In the genomic region with DNA sequence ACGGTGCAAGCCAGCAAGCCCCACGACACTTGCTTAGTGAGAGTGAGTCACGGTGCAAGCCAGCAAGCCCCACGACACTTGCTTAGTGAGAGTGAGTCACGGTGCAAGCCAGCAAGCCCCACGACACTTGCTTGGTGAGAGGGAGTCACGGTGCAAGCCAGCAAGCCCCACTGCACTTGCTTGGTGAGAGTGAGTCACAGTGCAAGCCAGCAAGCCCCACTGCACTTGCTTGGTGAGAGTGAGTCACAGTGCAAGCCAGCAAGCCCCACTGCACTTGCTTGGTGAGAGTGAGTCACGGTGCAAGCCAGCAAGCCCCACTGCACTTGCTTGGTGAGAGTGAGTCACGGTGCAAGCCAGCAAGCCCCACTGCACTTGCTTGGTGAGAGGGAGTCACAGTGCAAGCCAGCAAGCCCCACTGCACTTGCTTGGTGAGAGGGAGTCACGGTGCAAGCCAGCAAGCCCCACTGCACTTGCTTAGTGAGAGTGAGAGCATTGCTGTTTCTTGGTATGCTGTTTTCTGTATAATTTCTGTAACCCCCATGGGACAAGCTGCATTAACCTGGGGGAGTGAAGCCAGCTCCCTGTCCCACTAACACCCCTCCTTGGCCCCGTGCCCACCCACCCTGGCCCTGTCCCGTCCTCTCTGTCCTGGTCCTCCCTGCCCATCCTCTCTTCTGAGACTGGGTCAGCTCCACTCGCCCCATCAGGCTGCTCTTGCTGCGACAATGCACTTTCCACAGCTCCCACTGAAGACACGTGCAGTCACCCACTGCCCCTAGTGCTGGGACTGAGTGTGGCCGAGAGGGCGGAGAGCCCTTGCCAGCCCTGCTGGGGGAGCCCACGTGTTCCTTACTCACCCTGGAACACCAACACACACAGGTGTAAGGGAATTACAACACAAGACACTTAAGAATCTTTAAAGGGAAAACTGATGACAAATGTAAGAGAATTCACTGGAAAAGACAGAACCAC, we compare ENCODE assay signal across 8 cellular contexts.
DNase-seq lines count a peak whose midpoint lies in the region; ATAC-seq, FAIRE-seq and TF ChIP-seq lines count a peak whose summit lies in the region.
"Not testable (repeated sequence)": the region's sequence is repeated elsewhere in the genome, so short reads cannot be mapped to it uniquely, and the experiment has no call there.

No MANE protein-coding gene starts in this region.

- H4K8ac ChIP-seq in mesenchymal stem cell (ENCODE audit: low read length), result not testable (repeated sequence)

- not testable (repeated sequence) for H2BK5ac ChIP-seq in mesenchymal stem cell (ENCODE audit: low read depth, low read length, poor library complexity, severe bottlenecking)

- not testable (repeated sequence) for H3K4me3 ChIP-seq in astrocyte (ENCODE audit: insufficient read depth, low read depth, low read length); mesenchymal stem cell (ENCODE audit: insufficient read depth in 1 of 2, low read depth in 1 of 2, low read length in 2 of 2)

- H4K20me1 ChIP-seq in astrocyte (ENCODE audit: insufficient read depth, low read length), result not testable (repeated sequence)

- not testable (repeated sequence) for H3K18ac ChIP-seq in mesenchymal stem cell (ENCODE audit: low read depth in 1 of 2, low read length in 2 of 2)

- H3K27ac Mint-ChIP-seq in HFFc6; astrocyte (ENCODE audit: unreplicated experiment): not testable (repeated sequence)

- WGBS in mesenchymal stem cell, result 48% methylated on average over 16 of the region's 18 CpGs

- FAIRE-seq in RCC 7860 (lab: Jason Lieb, UNC) (peak; percentile 74), astrocyte (lab: Jason Lieb, UNC) (peak; percentile 64)

- not testable (repeated sequence) for H2AFZ ChIP-seq in astrocyte (ENCODE audit: low read depth, low read length); mesenchymal stem cell (ENCODE audit: low read depth, low read length)

- peak; percentile 44 for ATAC-seq in esophagus mucosa

- not testable (repeated sequence) for H4K91ac ChIP-seq in mesenchymal stem cell (ENCODE audit: low read length)

- H2BK120ac ChIP-seq in mesenchymal stem cell (ENCODE audit: low read depth, low read length), result not testable (repeated sequence)

- peak; percentile 52 for DNase-seq in ACHN
- DNase-seq in HFFc6, result peak; percentile 52
- DNase-seq in RCC 7860 (ENCODE audit: low spot score), result not testable (repeated sequence)
- DNase-seq in activated T-cell treated with anti-CD3 and anti-CD28 coated beads for 24 hours (ENCODE audit: low read depth), result peak; percentile 4
- DNase-seq in astrocyte (ENCODE audit: low read depth), result peak; percentile 46
- DNase-seq in mesenchymal stem cell, result peak; percentile 27
- DNase-seq in stimulated activated CD4-positive, alpha-beta T cell treated with anti-CD3 and anti-CD28 coated beads, Interleukin-4, amount 100 ng/mL, for 24 hours, result peak; percentile 14

- H2BK12ac ChIP-seq in mesenchymal stem cell (ENCODE audit: low read length in 2 of 2), result not testable (repeated sequence)

- peaks cover 19% of the 10 kb centered on the region for H3K9me3 Mint-ChIP-seq in HFFc6
- not testable (repeated sequence) for H3K9me3 Mint-ChIP-seq in astrocyte (ENCODE audit: unreplicated experiment)

- not testable (repeated sequence) for H3K27ac ChIP-seq in astrocyte (ENCODE audit: low read depth, low read length)
- peak overlapping the region; percentile 2 for H3K27ac ChIP-seq in mesenchymal stem cell (ENCODE audit: low read length, poor library complexity, severe bottlenecking)

- H3K4me1 ChIP-seq in astrocyte (ENCODE audit: insufficient read depth, low read length), result not testable (repeated sequence)
- H3K4me1 ChIP-seq in mesenchymal stem cell (ENCODE audit: control insufficient read depth, insufficient read depth, low read depth, low read length), result peaks cover 19% of the 10 kb centered on the region

- in situ Hi-C loops in ACHN (cut with HindIII; ENCODE audit: low pct_ligation_motif_present, low pct_unique_long_range_greater_than_20kb, low sequenced_read_pairs), result not testable (repeated sequence)

- not testable (repeated sequence) for H3K9ac ChIP-seq in astrocyte (ENCODE audit: low read length); mesenchymal stem cell (ENCODE audit: low read length)

- H2AK5ac ChIP-seq in mesenchymal stem cell (ENCODE audit: low read length, severe bottlenecking), result not testable (repeated sequence)

- not testable (repeated sequence) for H3K36me3 ChIP-seq in astrocyte (ENCODE audit: insufficient read depth, low read length)
- H3K36me3 ChIP-seq in mesenchymal stem cell (ENCODE audit: control insufficient read depth in 1 of 2, insufficient read depth in 2 of 2, low read depth in 1 of 2, low read length in 2 of 2), result peaks cover 46 to 63% of the 10 kb centered on the region in 2 experiments

- not testable (repeated sequence) for H2BK15ac ChIP-seq in mesenchymal stem cell (ENCODE audit: low read depth, poor library complexity, severe bottlenecking)

- H3K79me2 ChIP-seq in astrocyte (ENCODE audit: insufficient read depth, low read length), result not testable (repeated sequence)

- not testable (repeated sequence) for H3K4me2 ChIP-seq in astrocyte (ENCODE audit: low read length); mesenchymal stem cell (ENCODE audit: low read length, poor library complexity, severe bottlenecking)

- H3K14ac ChIP-seq in mesenchymal stem cell (ENCODE audit: low read length in 2 of 2), result not testable (repeated sequence)

- H3K23ac ChIP-seq in mesenchymal stem cell (ENCODE audit: low read length in 2 of 2), result not testable (repeated sequence)

- not testable (repeated sequence) for H3K27me3 ChIP-seq in astrocyte (ENCODE audit: insufficient read depth, low read length); mesenchymal stem cell (ENCODE audit: control insufficient read depth in 1 of 2, insufficient read depth in 1 of 2, low read length in 2 of 2)

- H3K9me3 ChIP-seq in astrocyte (ENCODE audit: insufficient read depth, low read depth, low read length); mesenchymal stem cell (ENCODE audit: control insufficient read depth, low read length): not testable (repeated sequence)

- peaks cover 20% of the 10 kb centered on the region for H3K36me3 Mint-ChIP-seq in HFFc6 (ENCODE audit: low read depth)
- H3K36me3 Mint-ChIP-seq in astrocyte (ENCODE audit: low read depth, unreplicated experiment), result peaks cover 12% of the 10 kb centered on the region

- H3K4me1 Mint-ChIP-seq in HFFc6 (ENCODE audit: low read depth); astrocyte (ENCODE audit: low read depth, unreplicated experiment): not testable (repeated sequence)

- H3K4ac ChIP-seq in mesenchymal stem cell (ENCODE audit: low read depth in 1 of 2, low read length in 2 of 2), result not testable (repeated sequence)

- H3K4me3 Mint-ChIP-seq in HFFc6; astrocyte (ENCODE audit: unreplicated experiment): not testable (repeated sequence)

- H3K79me1 ChIP-seq in mesenchymal stem cell (replicated peaks; ENCODE audit: low read length, poor library complexity, severe bottlenecking), result not testable (repeated sequence)

- H3K27me3 Mint-ChIP-seq in HFFc6 (ENCODE audit: insufficient read depth); astrocyte (ENCODE audit: low read depth, unreplicated experiment): not testable (repeated sequence)

- not testable (repeated sequence) for TF ChIP-seq CTCF in HFFc6 (IDR thresholded peaks at IDR 0.05); astrocyte (IDR thresholded peaks at IDR 0.05; ENCODE audit: insufficient read depth, low read depth, low read length)
